In the genomic region with DNA sequence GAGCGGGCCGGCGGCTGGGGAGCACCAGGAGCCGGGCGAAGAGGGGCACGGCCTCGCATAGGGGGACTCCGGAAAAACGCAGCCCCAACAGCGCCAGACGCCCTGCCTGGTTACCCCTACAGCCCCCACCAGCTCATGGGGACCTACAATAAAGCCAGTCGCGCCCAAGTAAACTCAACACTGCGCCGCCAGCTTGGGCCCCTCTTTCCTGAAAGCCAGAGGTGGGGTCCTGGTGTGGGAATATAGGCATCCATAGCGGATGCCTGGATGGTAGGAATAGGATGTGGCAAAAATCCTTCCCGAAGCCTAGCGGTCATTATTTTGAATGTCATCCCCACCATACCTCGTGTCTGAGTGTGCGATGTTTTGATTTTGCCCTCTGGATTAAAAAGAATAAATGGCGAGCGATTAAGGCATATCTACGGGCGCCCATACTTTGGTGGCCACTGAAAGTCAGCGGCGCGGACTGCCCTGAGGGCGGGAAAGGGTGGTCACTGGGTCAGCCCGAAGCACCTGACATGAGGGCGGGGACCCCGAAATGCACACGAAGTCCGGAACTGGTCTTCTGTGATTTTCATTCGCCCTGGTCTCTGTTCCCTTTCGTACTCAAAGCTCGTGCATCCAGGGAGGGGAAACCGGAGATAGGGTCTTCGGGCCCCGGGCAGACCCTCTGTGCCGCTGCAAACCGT, we compare ENCODE assay signal across 8 cellular contexts. TPM values are rescaled to one million over a fixed set of nuclear protein-coding genes. Genes with fewer than 3 reads are reported as not detected.
DNase-seq lines count a peak whose midpoint lies in the region; ATAC-seq and TF ChIP-seq lines count a peak whose summit lies in the region.

A gene with protein sequence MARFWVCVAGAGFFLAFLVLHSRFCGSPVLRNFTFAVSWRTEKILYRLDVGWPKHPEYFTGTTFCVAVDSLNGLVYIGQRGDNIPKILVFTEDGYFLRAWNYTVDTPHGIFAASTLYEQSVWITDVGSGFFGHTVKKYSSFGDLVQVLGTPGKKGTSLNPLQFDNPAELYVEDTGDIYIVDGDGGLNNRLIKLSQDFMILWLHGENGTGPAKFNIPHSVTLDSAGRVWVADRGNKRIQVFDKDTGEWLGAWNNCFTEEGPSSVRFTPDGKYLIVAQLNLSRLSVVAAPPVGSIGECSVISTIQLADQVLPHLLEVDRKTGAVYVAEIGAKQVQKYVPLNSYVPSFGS (plus strand): TSS at position 577 of the 689 bp plus-strand sequence. CDS start 184 bp downstream, outside the sequence.
Gene PROSER1, minus strand, starts transcription at position 210 of the 689 bp plus-strand sequence. CDS start 847 bp downstream, outside the sequence.

- H3K4me3 ChIP-seq in CD4-positive, CD25-positive, alpha-beta regulatory T cell (ENCODE audit: low read depth, low read length) = peak within 1 kb of the TSS; percentile 99
- H3K4me3 ChIP-seq in HL-60 (replicated peaks; ENCODE audit: insufficient read depth, low read length) = peak within 1 kb of the TSS; percentile 85

- peaks cover 34 to 66% (median 51%) of the 10 kb centered on the region in 4 donors for H3K4me1 Mint-ChIP-seq in CD4-positive, CD25-positive, alpha-beta regulatory T cell
- H3K4me1 Mint-ChIP-seq in effector memory CD8-positive, alpha-beta T cell (ENCODE audit: low read depth in 2 of 2) = peaks cover 28 to 66% of the 10 kb centered on the region in 2 donors
- peaks cover 30% of the 10 kb centered on the region for H3K4me1 Mint-ChIP-seq in memory B cell

- TF ChIP-seq CTCF in HL-60 (IDR thresholded peaks at IDR 0.05; ENCODE audit: insufficient read depth, low read length) = no peak

- H3K9me3 Mint-ChIP-seq in CD4-positive, CD25-positive, alpha-beta regulatory T cell = no peaks in the 10 kb centered on the region
- no peaks in the 10 kb centered on the region for H3K9me3 Mint-ChIP-seq in effector memory CD8-positive, alpha-beta T cell
- H3K9me3 Mint-ChIP-seq in memory B cell = no peaks in the 10 kb centered on the region

- peak within 1 kb of the TSS; percentile 80 for H3K27ac ChIP-seq in CD4-positive, CD25-positive, alpha-beta regulatory T cell (ENCODE audit: insufficient read depth, low read length, poor library complexity, severe bottlenecking)
- H3K27ac ChIP-seq in HL-60 (replicated peaks) = peak within 1 kb of the TSS; percentile 91

- no peaks in the 10 kb centered on the region for H3K9me3 ChIP-seq in CD4-positive, CD25-positive, alpha-beta regulatory T cell (ENCODE audit: control insufficient read depth in 2 of 2, low read length in 2 of 2)

- H3K4me3 Mint-ChIP-seq in CD4-positive, CD25-positive, alpha-beta regulatory T cell = peak within 1 kb of the TSS; percentile 94 to 99 (median 97)
- peak within 1 kb of the TSS; percentile 99 for H3K4me3 Mint-ChIP-seq in effector memory CD8-positive, alpha-beta T cell
- peak within 1 kb of the TSS; percentile 90 for H3K4me3 Mint-ChIP-seq in memory B cell

- peak within 1 kb of the TSS; percentile 97 to 98 (median 98) for H3K27ac Mint-ChIP-seq in CD4-positive, CD25-positive, alpha-beta regulatory T cell
- H3K27ac Mint-ChIP-seq in effector memory CD8-positive, alpha-beta T cell = peak within 1 kb of the TSS; percentile 97 to 99
- peak within 1 kb of the TSS; percentile 98 for H3K27ac Mint-ChIP-seq in memory B cell

- peaks cover 45% of the 10 kb centered on the region for H3K4me1 ChIP-seq in CD4-positive, CD25-positive, alpha-beta regulatory T cell (ENCODE audit: control insufficient read depth, insufficient read depth, low read length, poor library complexity, severe bottlenecking)

- no peaks in the 10 kb centered on the region for H3K36me3 ChIP-seq in CD4-positive, CD25-positive, alpha-beta regulatory T cell (ENCODE audit: control insufficient read depth, insufficient read depth, low read length)

- peak; percentile 80 to 81 for ATAC-seq in CD4-positive, CD25-positive, alpha-beta regulatory T cell (ENCODE audit: low read depth in 2 of 2)
- peak; percentile 65 for ATAC-seq in GM19455 (IDR thresholded peaks at IDR 0.05; ENCODE audit: unreplicated experiment)
- ATAC-seq in effector memory CD8-positive, alpha-beta T cell (replicated peaks) = peak; percentile 82
- ATAC-seq in memory B cell (ENCODE audit: low read depth) = peak; percentile 74

- no peaks in the 10 kb centered on the region for H3K27me3 Mint-ChIP-seq in CD4-positive, CD25-positive, alpha-beta regulatory T cell
- H3K27me3 Mint-ChIP-seq in effector memory CD8-positive, alpha-beta T cell = no peaks in the 10 kb centered on the region
- H3K27me3 Mint-ChIP-seq in memory B cell = no peaks in the 10 kb centered on the region

- peaks cover 4% of the 10 kb centered on the region for H3K36me3 Mint-ChIP-seq in CD4-positive, CD25-positive, alpha-beta regulatory T cell
- H3K36me3 Mint-ChIP-seq in effector memory CD8-positive, alpha-beta T cell (ENCODE audit: insufficient read depth) = peaks cover 22% of the 10 kb centered on the region
- peaks cover 6% of the 10 kb centered on the region for H3K36me3 Mint-ChIP-seq in memory B cell

- peak; percentile 70 to 86 (median 83) for DNase-seq in CD4-positive, CD25-positive, alpha-beta regulatory T cell
- DNase-seq in HL-60 (ENCODE audit: low read depth in 1 of 2, low spot score in 1 of 2) (peak; percentile 81 to 87), NOMO-1 (lab: John Stamatoyannopoulos, UW; ENCODE audit: unreplicated experiment in 2 of 2) (peak; percentile 82 to 86), memory B cell (ENCODE audit: low spot score in 2 of 2) (peak; percentile 74 to 77)
- peak; percentile 59 to 78 for DNase-seq in activated CD8-positive, alpha-beta memory T cell treated with anti-CD3 and anti-CD28 coated beads for 4 hours (ENCODE audit: low read depth in 2 of 2)
- peak; percentile 83 to 86 (median 86) for DNase-seq in effector memory CD8-positive, alpha-beta T cell
- peak; percentile 64 for DNase-seq in stimulated activated CD8-positive, alpha-beta memory T cell treated with anti-CD3 and anti-CD28 coated beads, Interleukin-12 subunit alpha, Interleukin-12 subunit beta, amount 100 ng/mL, for 24 hours (ENCODE audit: extremely low read depth)

- H3K27me3 ChIP-seq in CD4-positive, CD25-positive, alpha-beta regulatory T cell (ENCODE audit: control insufficient read depth, insufficient read depth, low read length) = no peaks in the 10 kb centered on the region
- no peaks in the 10 kb centered on the region for H3K27me3 ChIP-seq in HL-60 (ENCODE audit: insufficient read depth, poor library complexity, severe bottlenecking)

RNA-seq across cellular contexts. Expression of the first gene that starts in this region (rescaled TPM):
- 13.7 TPM for total RNA-seq in CD4-positive, CD25-positive, alpha-beta regulatory T cell
- polyA plus RNA-seq in CD4-positive, CD25-positive, alpha-beta regulatory T cell = 1 to 10 TPM; 5.2 to 7.2 (median 6.5) TPM

RNA-seq across cellular contexts. Expression of gene PROSER1, which starts in this region (rescaled TPM):
- total RNA-seq in CD4-positive, CD25-positive, alpha-beta regulatory T cell = 42.9 TPM
- 10 to 100 TPM; 10.7 to 15.2 (median 13.3) TPM for polyA plus RNA-seq in CD4-positive, CD25-positive, alpha-beta regulatory T cell

Comparison
In these comparisons a context has a peak if more than half of its experiments do, and no peak if none do; other contexts are left out.
1. Peak in every context shown above with its lines: DNase-seq, ATAC-seq, H3K4me3 ChIP-seq and H3K27ac ChIP-seq.